Comparison of ENCODE assay signal across 1 cellular context in genomic region chr11:61369372-61370348, GRCh38.
TF ChIP-seq lines count a peak whose summit lies in the region.

No MANE protein-coding gene starts in this region.

TF ChIP-seq in HepG2, 621 proteins besides CTCF, POLR2A, EP300 and RAD21 (continued from another document and continues in another):
- TF ChIP-seq AKNA (CRISPR knock-in tag; IDR thresholded peaks at IDR 0.05; ENCODE audit: borderline replicate concordance) (no peak), ZNF552 (CRISPR knock-in tag; IDR thresholded peaks at IDR 0.05; ENCODE audit: borderline replicate concordance) (no peak), ZBTB25 (CRISPR knock-in tag; IDR thresholded peaks at IDR 0.05) (no peak), HNF4G (IDR thresholded peaks at IDR 0.05; ENCODE audit: borderline replicate concordance, low read depth, low read length) (peak; percentile 78), HNF4G (CRISPR knock-in tag; IDR thresholded peaks at IDR 0.05; ENCODE audit: borderline replicate concordance, low read depth) (peak; percentile 54; the same call in 1 of the 2 replicates), PTBP1 (IDR thresholded peaks at IDR 0.05; ENCODE audit: low read depth, low read length, poor library complexity, severe bottlenecking) (no peak), MBD4 (IDR thresholded peaks at IDR 0.05; ENCODE audit: borderline replicate concordance, low read length) (no peak), PHF5A (CRISPR knock-in tag; IDR thresholded peaks at IDR 0.05; ENCODE audit: low read depth, unreplicated experiment) (no peak), ZNF652 (CRISPR knock-in tag; IDR thresholded peaks at IDR 0.05; ENCODE audit: borderline replicate concordance, low read depth) (no peak), FOXM1 (CRISPR knock-in tag; IDR thresholded peaks at IDR 0.05) (no peak), ZNF557 (CRISPR knock-in tag; IDR thresholded peaks at IDR 0.05) (no peak), HINFP (CRISPR knock-in tag; IDR thresholded peaks at IDR 0.05; ENCODE audit: low read depth) (peak; percentile 77), BRCA1 (CRISPR knock-in tag; IDR thresholded peaks at IDR 0.05) (no peak), ZNF350 (CRISPR knock-in tag; IDR thresholded peaks at IDR 0.05; ENCODE audit: borderline replicate concordance, low read depth) (peak; percentile 49; the same call in 1 of the 2 replicates), ZNF605 (CRISPR knock-in tag; IDR thresholded peaks at IDR 0.05) (no peak), ARID2 (CRISPR knock-in tag; IDR thresholded peaks at IDR 0.05; ENCODE audit: borderline replicate concordance) (no peak), MYC (CRISPR knock-in tag; IDR thresholded peaks at IDR 0.05; ENCODE audit: borderline replicate concordance) (peak; percentile 44; the same call in 1 of the 2 replicates), ZNF18 (CRISPR knock-in tag; IDR thresholded peaks at IDR 0.05; ENCODE audit: insufficient replicate concordance) (peak; percentile 71), AKAP8 (CRISPR knock-in tag; IDR thresholded peaks at IDR 0.05) (no peak), PCBP1 (IDR thresholded peaks at IDR 0.05; ENCODE audit: borderline replicate concordance, low read depth, low read length) (no peak), ZFAT (CRISPR knock-in tag; conservative IDR thresholded peaks at IDR 0.05) (no peak), HNRNPLL (IDR thresholded peaks at IDR 0.05; ENCODE audit: low read depth, low read length, poor library complexity, severe bottlenecking) (no peak), ISX (CRISPR knock-in tag; conservative IDR thresholded peaks at IDR 0.05) (no peak), NONO (IDR thresholded peaks at IDR 0.05) (no peak), NONO (CRISPR knock-in tag; conservative IDR thresholded peaks at IDR 0.05) (peak; percentile 81), ZNF121 (CRISPR knock-in tag; IDR thresholded peaks at IDR 0.05) (no peak), ZNF615 (CRISPR knock-in tag; IDR thresholded peaks at IDR 0.05; ENCODE audit: borderline replicate concordance) (no peak), ZSCAN22 (CRISPR knock-in tag; IDR thresholded peaks at IDR 0.05) (no peak), ZMYM2 (CRISPR knock-in tag; IDR thresholded peaks at IDR 0.05) (no peak; the same call in 1 of the 2 replicates), STAT6 (CRISPR knock-in tag; IDR thresholded peaks at IDR 0.05; ENCODE audit: borderline replicate concordance) (no peak), ZBTB14 (CRISPR knock-in tag; IDR thresholded peaks at IDR 0.05) (no peak), CCAR2 (optimal IDR thresholded peaks at IDR 0.05; ENCODE audit: low read depth, low read length) (no peak), CBX5 (CRISPR knock-in tag; IDR thresholded peaks at IDR 0.05; ENCODE audit: borderline replicate concordance) (peak; percentile 26; the same call in 1 of the 2 replicates), GRHL1 (CRISPR knock-in tag; conservative IDR thresholded peaks at IDR 0.05) (no peak), KDM2A (CRISPR knock-in tag; IDR thresholded peaks at IDR 0.05; ENCODE audit: borderline replicate concordance, low read depth) (no peak), TOPORS (CRISPR knock-in tag; IDR thresholded peaks at IDR 0.05) (no peak), JARID2 (CRISPR knock-in tag; IDR thresholded peaks at IDR 0.05; ENCODE audit: insufficient replicate concordance) (no peak), RFX3 (CRISPR knock-in tag; IDR thresholded peaks at IDR 0.05) (no peak), AFF4 (CRISPR knock-in tag; IDR thresholded peaks at IDR 0.05) (no peak), ZNF354B (CRISPR knock-in tag; IDR thresholded peaks at IDR 0.05) (no peak), ONECUT2 (CRISPR knock-in tag; IDR thresholded peaks at IDR 0.05) (no peak), ZNF34 (CRISPR knock-in tag; IDR thresholded peaks at IDR 0.05; ENCODE audit: borderline replicate concordance) (no peak), SMARCC2 (IDR thresholded peaks at IDR 0.05) (no peak), IKZF4 (CRISPR knock-in tag; IDR thresholded peaks at IDR 0.05; ENCODE audit: borderline replicate concordance, low read depth, not compliant biosample characterization) (no peak), SALL2 (CRISPR knock-in tag; IDR thresholded peaks at IDR 0.05) (no peak), ZSCAN31 (CRISPR knock-in tag; IDR thresholded peaks at IDR 0.05; ENCODE audit: low read depth) (peak; percentile 85; the same call in 1 of the 2 replicates), NR2C2 (CRISPR knock-in tag; IDR thresholded peaks at IDR 0.05; ENCODE audit: borderline replicate concordance) (peak; percentile 78), ZNF264 (CRISPR knock-in tag; IDR thresholded peaks at IDR 0.05) (peak; percentile 73; the same call in 1 of the 2 replicates), ZNF430 (CRISPR knock-in tag; IDR thresholded peaks at IDR 0.05) (peak; percentile 49; the same call in 1 of the 2 replicates), RFX5 (IDR thresholded peaks at IDR 0.05; ENCODE audit: low read depth, low read length) (no peak)
